Comparison of ENCODE assay signal across 8 cellular contexts in the genomic region with DNA sequence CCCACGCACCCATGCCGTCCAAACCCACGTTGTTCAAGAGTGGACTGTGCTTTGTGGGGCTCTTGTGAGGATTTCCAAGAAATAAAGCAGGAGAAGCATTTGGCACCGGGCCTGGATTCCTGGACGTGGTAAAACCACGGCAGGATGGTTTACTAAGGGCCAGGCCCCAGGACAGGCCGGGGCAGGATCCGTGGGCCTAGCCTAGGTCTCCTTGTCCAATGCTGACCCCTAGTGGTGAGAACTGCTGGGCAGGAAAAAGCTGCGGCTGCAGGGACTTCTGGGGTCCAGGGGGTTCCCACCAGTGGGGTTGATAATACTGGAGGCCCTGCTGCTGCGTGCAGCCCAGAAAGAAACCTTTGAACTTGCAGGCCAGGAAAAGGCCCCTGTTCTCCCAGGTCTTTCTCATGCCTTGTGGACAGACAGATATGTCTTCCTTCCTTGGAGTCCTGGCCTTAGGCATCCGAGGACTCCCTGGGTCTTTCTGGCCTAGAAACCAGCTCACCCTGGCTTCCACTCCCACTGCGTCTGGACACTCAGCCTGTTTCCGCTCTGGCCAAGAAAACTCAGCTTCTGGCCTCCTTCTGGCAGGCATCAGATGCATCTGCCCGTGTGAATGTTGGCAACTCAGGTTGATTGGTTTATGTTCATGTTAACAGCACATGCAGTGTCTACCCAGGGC.
A peak's percentile ranks its signal among the peaks of the same experiment; 100 is the strongest.
DNase-seq lines count a peak whose midpoint lies in the region; ATAC-seq and TF ChIP-seq lines count a peak whose summit lies in the region.

No MANE protein-coding gene starts in this region.

- H3K4me1 ChIP-seq in lower lobe of right lung: no peaks in the 10 kb centered on the region

- no peaks in the 10 kb centered on the region for H3K9me3 ChIP-seq in lower lobe of right lung

- intact Hi-C loops in lower lobe of right lung (cut with DNase I): no loop called here

- DNase-seq in NOMO-1 treated with DMSO at 0.1 percent for 48 hours (lab: John Stamatoyannopoulos, UW; ENCODE audit: unreplicated experiment) (peak; percentile 18), NOMO-1 treated with dmso at 0.1 percent for 144 hours (lab: John Stamatoyannopoulos, UW; ENCODE audit: unreplicated experiment) (no peak), NCI-H1092 treated with DMSO at 0.1 percent for 48 hours (lab: John Stamatoyannopoulos, UW) (peak; percentile 32), dermis microvascular lymphatic vessel endothelial cell (ENCODE audit: low read depth in 2 of 2) (peak; percentile 48 to 72), lower lobe of right lung (peak; percentile 81)
- peak; percentile 40 for DNase-seq in activated CD4-positive, alpha-beta T cell treated with anti-CD3 and anti-CD28 coated beads, Interleukin-2, amount 50 U/mL, for 1 hour
- peak; percentile 28 to 49 (median 31) for DNase-seq in stimulated activated CD4-positive, alpha-beta T cell treated with anti-CD3 and anti-CD28 coated beads, TNF-alpha, amount 100 ng/mL, for 48 hours (ENCODE audit: low read depth in 3 of 3)

- TF ChIP-seq CTCF in lower lobe of right lung (IDR thresholded peaks at IDR 0.05): peak; percentile 94

- H3K27ac ChIP-seq in lower lobe of right lung: no peak overlapping the region

- H3K27me3 ChIP-seq in lower lobe of right lung (ENCODE audit: low read depth): no peaks in the 10 kb centered on the region

- ATAC-seq in lower lobe of right lung (peak; percentile 83 to 86), HG02840 (IDR thresholded peaks at IDR 0.05; ENCODE audit: low FRiP score, unreplicated experiment) (no peak)

- H3K4me3 ChIP-seq in lower lobe of right lung: no peak overlapping the region

- H3K36me3 ChIP-seq in lower lobe of right lung: peaks cover 16% of the 10 kb centered on the region
